11 cellular contexts compared by ENCODE assay signal in genomic region chr19:1155352-1156304, GRCh38. TPM values are rescaled to one million over a fixed set of nuclear protein-coding genes. Genes with fewer than 3 reads are reported as not detected.
A peak's percentile ranks its signal among the peaks of the same experiment; 100 is the strongest.
DNase-seq lines count a peak whose midpoint lies in the region; ATAC-seq and TF ChIP-seq lines count a peak whose summit lies in the region.
"Had no signal": no experiment of that assay in that cellular context is flagged by ENCODE, and none has a peak within 500 bp of the region (broad histone marks: within the 10 kb centered on the region; RNA-seq: fewer than 3 reads in every experiment).

No MANE protein-coding gene starts in this region.

- no peak overlapping the region for H4K12ac ChIP-seq in trophoblast cell (ENCODE audit: low read depth, low read length)

- peak overlapping the region; percentile 45 for H4K91ac ChIP-seq in trophoblast cell (ENCODE audit: low read depth, low read length)

- no peak overlapping the region for H3K9ac ChIP-seq in trophoblast cell (ENCODE audit: low read length)

- H3K4me3 ChIP-seq in body of pancreas (no peak overlapping the region), right atrium auricular region (peak overlapping the region in 1 of 2 donors; percentile 21), trophoblast cell (ENCODE audit: low read depth, low read length) (no peak overlapping the region)

- H3K4ac ChIP-seq in trophoblast cell (ENCODE audit: low read depth, low read length), result peak overlapping the region; percentile 10

- H3K36me3 ChIP-seq in body of pancreas (replicated peaks in 1 of 2; ENCODE audit: insufficient read depth in 1 of 2, low read depth in 2 of 2) (peaks cover 0 to 3% of the 10 kb centered on the region in 2 donors), right atrium auricular region (no peaks in the 10 kb centered on the region), trophoblast cell (ENCODE audit: control insufficient read depth in 1 of 2, insufficient read depth in 2 of 2, low read length in 2 of 2) (peaks cover 26 to 35% of the 10 kb centered on the region in 2 experiments)

- no peak overlapping the region for H3K4me2 ChIP-seq in trophoblast cell (ENCODE audit: low read length)

- H2BK120ac ChIP-seq in trophoblast cell (ENCODE audit: insufficient read depth, low read length, poor library complexity), result no peak overlapping the region

- ATAC-seq in body of pancreas (peak; percentile 5), HG02852 (IDR thresholded peaks at IDR 0.05; ENCODE audit: unreplicated experiment) (no peak)

- H2BK12ac ChIP-seq in trophoblast cell (ENCODE audit: low read length), result peak overlapping the region; percentile 8

- intact Hi-C loops in body of pancreas (cut with DNase I), result no loop called here

- H3K27me3 ChIP-seq in body of pancreas (no peaks in the 10 kb centered on the region), right atrium auricular region (no peaks in the 10 kb centered on the region), trophoblast cell (ENCODE audit: insufficient read depth, low read length) (no peaks in the 10 kb centered on the region)

- DNase-seq in AG08396 (ENCODE audit: low spot score) (peak; percentile 66), body of pancreas (no peak), right atrium auricular region (ENCODE audit: low spot score) (no peak), trophoblast cell (peak; percentile 40 to 50), NK-92 (lab: John Stamatoyannopoulos, UW; ENCODE audit: unreplicated experiment) (no peak), foreskin melanocyte (no peak)
- DNase-seq in stimulated activated CD4-positive, alpha-beta T cell treated with anti-CD3 and anti-CD28 coated beads, Interleukin-12 subunit alpha, Interleukin-12 subunit beta, amount 100 ng/mL, for 4 hours, result no peak
- DNase-seq: activated T-cell treated with anti-CD3 and anti-CD28 coated beads, Interleukin-2, amount 50 U/mL, for 24 hours; NCI-H82; stimulated activated CD4-positive, alpha-beta T cell treated with anti-CD3 and anti-CD28 coated beads, Interleukin-4, amount 100 ng/mL, for 24 hours had no signal

- peak overlapping the region; percentile 24 for H3K14ac ChIP-seq in trophoblast cell (ENCODE audit: low read length)

- peak overlapping the region; percentile 37 for H3K18ac ChIP-seq in trophoblast cell (ENCODE audit: low read length)

- H3K79me1 ChIP-seq in trophoblast cell (ENCODE audit: low read length), result peaks cover 3% of the 10 kb centered on the region

- peak overlapping the region; percentile 20 for H4K8ac ChIP-seq in trophoblast cell (ENCODE audit: low read depth, low read length)

- TF ChIP-seq POLR2A in body of pancreas (IDR thresholded peaks at IDR 0.05), result no peak

- H3K4me1 ChIP-seq in body of pancreas, result peaks cover 25% of the 10 kb centered on the region
- H3K4me1 ChIP-seq in right atrium auricular region, result peaks cover 0 to 58% of the 10 kb centered on the region in 2 donors
- peaks cover 4 to 13% of the 10 kb centered on the region in 2 experiments for H3K4me1 ChIP-seq in trophoblast cell (ENCODE audit: control insufficient read depth in 1 of 2, insufficient read depth in 2 of 2, low read length in 2 of 2)

- H3K23ac ChIP-seq in trophoblast cell (ENCODE audit: low read length), result no peak overlapping the region

- no peak overlapping the region for H2AFZ ChIP-seq in trophoblast cell (ENCODE audit: insufficient read depth, low read length, poor library complexity)

- H3K79me2 ChIP-seq in trophoblast cell (ENCODE audit: control insufficient read depth, insufficient read depth, low read length, poor library complexity), result peaks cover 2% of the 10 kb centered on the region

- H3K27ac ChIP-seq in body of pancreas, result peak overlapping the region; percentile 25 to 80 (median 61)
- peak overlapping the region; percentile 86 to 89 for H3K27ac ChIP-seq in right atrium auricular region
- H3K27ac ChIP-seq in trophoblast cell (ENCODE audit: low read depth, low read length), result peak overlapping the region; percentile 8

- H3K9me3 ChIP-seq in body of pancreas (no peaks in the 10 kb centered on the region), right atrium auricular region (no peaks in the 10 kb centered on the region), trophoblast cell (ENCODE audit: insufficient read depth, low read depth, low read length) (peaks cover 1% of the 10 kb centered on the region)

- 85% methylated on average over 29 of the region's 29 CpGs; no CpG with 5 or more reads in 1 of the 2 donors for WGBS in body of pancreas, 2 donors
- WGBS in trophoblast cell (ENCODE audit: extremely low coverage, insufficient coverage, insufficient read length), result no CpG with 5 or more reads among the region's 29 CpGs

- TF ChIP-seq CTCF in body of pancreas (IDR thresholded peaks at IDR 0.05), result no peak
- TF ChIP-seq CTCF in right atrium auricular region (IDR thresholded peaks at IDR 0.05), result no peak

- H2AK5ac ChIP-seq in trophoblast cell (ENCODE audit: low read length), result no peak overlapping the region

- H2BK5ac ChIP-seq in trophoblast cell (ENCODE audit: low read depth, low read length, poor library complexity), result peak overlapping the region; percentile 29

RNA-seq across cellular contexts. Expression of gene SBNO2, which starts 18.4 kb away (rescaled TPM):
- 10 to 100 TPM; 14.0 to 30.7 TPM for total RNA-seq in body of pancreas
- 10 to 100 TPM; 14.7 to 17.7 TPM for total RNA-seq in right atrium auricular region
- 21.2 and 22.5 TPM in 2 replicates for polyA plus RNA-seq in trophoblast cell (2013)

RNA-seq across cellular contexts. Expression of gene STK11, which starts 50.0 kb away (rescaled TPM):
- total RNA-seq in body of pancreas, result 10 to 100 TPM; 49.0 to 68.6 TPM
- total RNA-seq in right atrium auricular region, result 10 to 100 TPM; 62.0 to 64.7 TPM
- 32.9 and 33.1 TPM in 2 replicates for polyA plus RNA-seq in trophoblast cell (2013)

RNA-seq across cellular contexts. Expression of gene GPX4, which starts 51.8 kb away (rescaled TPM):
- total RNA-seq in body of pancreas (100 to 1,000 TPM; 152 to 157 TPM), right atrium auricular region (100 to 1,000 TPM; 404 to 529 TPM)
- 795 and 804 TPM in 2 replicates for polyA plus RNA-seq in trophoblast cell (2013)

Comparison
In these comparisons a context has a peak if more than half of its experiments do, and no peak if none do; other contexts are left out.
1. DNase-seq: peak in AG08396 (single experiment) and trophoblast cell (2 of 2); none in body of pancreas (0 of 4), right atrium auricular region (single experiment), stimulated activated CD4-positive, alpha-beta T cell treated with anti-CD3 and anti-CD28 coated beads, Interleukin-12 subunit alpha, Interleukin-12 subunit beta, amount 100 ng/mL, for 4 hours (single experiment), NK-92 (single experiment) and foreskin melanocyte (single experiment).
2. H3K27ac ChIP-seq: peak in every context shown above with its lines; median percentile 88 in right atrium auricular region; 61 in body of pancreas; 8 in trophoblast cell.